16 cellular contexts compared by ENCODE assay signal in the genomic region with DNA sequence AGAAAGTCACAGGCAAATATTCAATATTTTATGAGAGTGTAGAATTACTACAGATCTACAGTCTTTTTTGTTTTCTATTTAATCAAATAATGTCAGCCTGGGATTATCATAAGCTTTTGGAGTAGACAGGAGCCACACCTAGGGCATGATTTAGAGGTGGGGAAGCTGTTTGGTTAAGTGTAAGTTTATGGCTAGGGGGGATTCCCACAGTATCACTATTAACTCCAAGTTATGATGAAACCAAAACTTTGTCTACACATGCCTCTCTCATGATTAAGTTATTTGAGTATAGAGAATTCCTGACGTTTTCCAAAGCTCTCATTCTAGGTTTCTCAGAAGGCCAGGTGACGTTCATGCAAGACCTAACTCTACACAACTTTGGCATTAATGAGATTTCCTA.
A peak's percentile ranks its signal among the peaks of the same experiment; 100 is the strongest.
DNase-seq lines count a peak whose midpoint lies in the region; ATAC-seq and TF ChIP-seq lines count a peak whose summit lies in the region.
"Had no signal": no experiment of that assay in that cellular context is flagged by ENCODE, and none has a peak within 500 bp of the region (broad histone marks: within the 10 kb centered on the region; RNA-seq: fewer than 3 reads in every experiment).

No MANE protein-coding gene starts in this region.

- no peaks in the 10 kb centered on the region for H3K79me2 ChIP-seq in MM.1S (ENCODE audit: low read length)

- H3K4me1 ChIP-seq in MM.1S (ENCODE audit: low read length) = peaks cover 27% of the 10 kb centered on the region

- H3K4me3 ChIP-seq in MM.1S (ENCODE audit: low read length) = no peak overlapping the region

- no peaks in the 10 kb centered on the region for H3K9me3 ChIP-seq in MM.1S (replicated peaks; ENCODE audit: insufficient read depth, low read length)

- 0 out of 2 replicates have a peak, but pooled peaks cover 3% of the 10 kb centered on the region for H3F3A ChIP-seq in MM.1S (ENCODE audit: insufficient read depth, low read length)

- no peaks in the 10 kb centered on the region for H3K9me2 ChIP-seq in MM.1S (replicated peaks; ENCODE audit: insufficient read depth, low read length)

- no peaks in the 10 kb centered on the region for H4K20me1 ChIP-seq in MM.1S (ENCODE audit: insufficient read depth, low read length)

- no peak overlapping the region for H2AFZ ChIP-seq in MM.1S (ENCODE audit: low read length)

- H3K4me2 ChIP-seq in MM.1S (ENCODE audit: low read depth, low read length) = no peak overlapping the region

- H3K27me3 ChIP-seq in MM.1S (replicated peaks; ENCODE audit: insufficient read depth, low read length) = no peaks in the 10 kb centered on the region

- no peaks in the 10 kb centered on the region for H3K36me3 ChIP-seq in MM.1S (replicated peaks; ENCODE audit: insufficient read depth, low read length)

- ATAC-seq in GM18519 (IDR thresholded peaks at IDR 0.05; ENCODE audit: low FRiP score, unreplicated experiment) (peak; percentile 43), HG02884 (IDR thresholded peaks at IDR 0.05; ENCODE audit: unreplicated experiment) (peak; percentile 63)
- ATAC-seq: SK-N-SH treated with all-trans-retinoic acid at 6 μM for 48 hours had no signal

- peak; percentile 12 for DNase-seq in GM20000 (ENCODE audit: low spot score)
- peak; percentile 15 for DNase-seq in MM.1S
- no peak for DNase-seq in DMS 273 (lab: John Stamatoyannopoulos, UW; ENCODE audit: unreplicated experiment)
- no peak for DNase-seq in NCI-H748 (lab: John Stamatoyannopoulos, UW; ENCODE audit: unreplicated experiment)
- DNase-seq in NCI-H226 = no peak
- DNase-seq in NOMO-1 treated with DMSO at 0.1 percent for 48 hours (lab: John Stamatoyannopoulos, UW; ENCODE audit: unreplicated experiment) = no peak
- DNase-seq: activated CD4-positive, CD25-positive, alpha-beta regulatory T cell treated with anti-CD3 and anti-CD28 coated beads, Interleukin-2, amount 50 U/mL, for 72 hours; KG1; kidney glomerular epithelial cell; NCI-H2081; NK-92 treated with Interleukin-12 subunit alpha and Interleukin-12 subunit beta, amount 100 ng/mL, for 24 hours; stimulated activated CD4-positive, alpha-beta T cell treated with anti-CD3 and anti-CD28 coated beads, Interleukin-4, amount 100 ng/mL, for 24 hours; stimulated activated naive CD4-positive, alpha-beta T cell treated with Interleukin-2 at 50 U/mL for 16 hours had no signal

- H3K9ac ChIP-seq in MM.1S (ENCODE audit: low read length) = no peak overlapping the region

- TF ChIP-seq CTCF in GM20000 (IDR thresholded peaks at IDR 0.05; ENCODE audit: extremely low read depth, missing control alignments) (no peak), MM.1S (IDR thresholded peaks at IDR 0.05; ENCODE audit: low read length) (no peak)

- no peak overlapping the region for H3K27ac ChIP-seq in MM.1S (ENCODE audit: low read length)

Comparison
In these comparisons a context has a peak if more than half of its experiments do, and no peak if none do; other contexts are left out.
1. DNase-seq: peak in GM20000 (single experiment) and MM.1S (single experiment); none in DMS 273 (single experiment), NCI-H748 (single experiment), NCI-H226 (single experiment) and NOMO-1 treated with DMSO at 0.1 percent for 48 hours (single experiment).